ENCODE assay signal across 1 cellular context in the genomic region with DNA sequence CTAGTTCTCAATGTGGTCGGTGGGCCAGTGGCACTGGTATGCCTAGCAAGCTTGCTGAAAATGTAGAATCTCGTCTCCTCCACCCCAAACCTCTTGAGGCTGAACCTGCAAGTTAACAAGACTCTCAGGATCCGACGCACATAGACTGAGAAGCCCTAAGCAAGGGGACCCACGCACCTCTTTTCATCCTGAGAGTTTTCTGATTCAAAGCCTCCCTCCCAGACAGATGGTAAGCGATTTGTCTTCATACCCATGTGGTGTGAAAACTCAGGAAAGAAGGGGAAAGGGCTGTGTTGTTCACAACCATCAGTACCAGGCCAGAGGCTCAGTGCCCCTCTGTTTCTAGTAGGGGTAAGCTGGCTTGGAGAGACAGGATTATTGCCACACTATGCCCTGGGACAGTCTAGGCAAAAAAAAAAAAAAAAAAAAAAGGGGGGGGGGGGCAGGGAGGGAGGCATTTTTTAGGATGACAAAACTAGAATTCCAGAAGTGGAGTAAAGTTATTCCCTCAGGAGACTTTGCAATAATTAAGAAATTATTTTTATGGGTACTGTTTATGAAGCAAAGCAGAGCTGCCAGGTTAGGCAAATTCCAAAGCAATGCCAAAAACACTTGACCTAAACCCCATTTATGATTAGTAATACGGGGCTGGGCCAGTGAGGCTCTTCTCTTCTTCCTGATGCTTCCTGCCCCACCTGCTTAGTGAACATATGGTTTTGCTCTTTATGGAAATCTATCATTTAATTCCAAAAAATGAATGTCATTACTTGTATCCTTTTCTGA.
TF ChIP-seq lines count a peak whose summit lies in the region.

No MANE protein-coding gene starts in this region.

TF ChIP-seq in GM23338, 12 proteins besides CTCF, POLR2A, EP300 and RAD21 (continued from another document):
- TF ChIP-seq REST (IDR thresholded peaks at IDR 0.05; ENCODE audit: unreplicated experiment): no peak
